Comparison of ENCODE assay signal across 21 cellular contexts in genomic region chr12:97758102-97758501, GRCh38.
A peak's percentile ranks its signal among the peaks of the same experiment; 100 is the strongest.
DNase-seq lines count a peak whose midpoint lies in the region; ATAC-seq and TF ChIP-seq lines count a peak whose summit lies in the region.
"Had no signal": no experiment of that assay in that cellular context is flagged by ENCODE, and none has a peak within 500 bp of the region (broad histone marks: within the 10 kb centered on the region; RNA-seq: fewer than 3 reads in every experiment).

No MANE protein-coding gene starts in this region.

- H3K4me3 ChIP-seq in KMS-11 (IDR thresholded peaks at IDR 0.05; ENCODE audit: insufficient read depth, low read depth, low read length) (no peak overlapping the region), esophagus squamous epithelium (no peak overlapping the region), skeletal muscle satellite cell (ENCODE audit: low read length) (peak overlapping the region; percentile 26)
- H3K4me3 ChIP-seq: pancreas, skin epidermis, stomach had no signal

- peaks cover 5% of the 10 kb centered on the region for H3K9me3 Mint-ChIP-seq in stimulated activated memory B cell treated with anti-CD40 and anti-IgM and Interleukin-4, amounts not matched to agents 10 μg/mL and 1 μg/mL and 100 μg/mL, for 72 hours

- WGBS in esophagus squamous epithelium, 2 donors, result 15 to 19% methylated on average over 2 of the region's 2 CpGs

- no peak for ATAC-seq in stimulated activated memory B cell treated with anti-CD40 and anti-IgM and Interleukin-4, amounts not matched to agents 10 μg/mL and 1 μg/mL and 100 μg/mL, for 72 hours
- ATAC-seq in HG03460 (IDR thresholded peaks at IDR 0.05; ENCODE audit: unreplicated experiment), result no peak
- ATAC-seq: natural killer cell treated with Interleukin-12 subunit alpha and Interleukin-12 subunit beta and Interleukin-15 and Interleukin-18, amount 100 ng/mL, for 72 hours had no signal

- H3K4me2 ChIP-seq in KMS-11 (peak overlapping the region; percentile 89), skeletal muscle satellite cell (ENCODE audit: low read length) (peak overlapping the region; percentile 30)

- no peaks in the 10 kb centered on the region for H3K4me1 Mint-ChIP-seq in stimulated activated memory B cell treated with anti-CD40 and anti-IgM and Interleukin-4, amounts not matched to agents 10 μg/mL and 1 μg/mL and 100 μg/mL, for 72 hours
- H3K4me1 Mint-ChIP-seq: CD4-positive, CD25-positive, alpha-beta regulatory T cell had no signal

- TF ChIP-seq CTCF in KMS-11 (conservative IDR thresholded peaks at IDR 0.05; ENCODE audit: low read depth, low read length) (no peak), esophagus squamous epithelium (IDR thresholded peaks at IDR 0.05) (no peak)

- H3K27ac Mint-ChIP-seq in stimulated activated memory B cell treated with anti-CD40 and anti-IgM and Interleukin-4, amounts not matched to agents 10 μg/mL and 1 μg/mL and 100 μg/mL, for 72 hours, result no peak overlapping the region
- H3K27ac Mint-ChIP-seq: activated CD4-positive, alpha-beta memory T cell treated with anti-CD3 and anti-CD28 coated beads for 36 hours; CD4-positive, CD25-positive, alpha-beta regulatory T cell; natural killer cell treated with Interleukin-12 subunit alpha and Interleukin-12 subunit beta and Interleukin-15 and Interleukin-18, amount 100 ng/mL, for 72 hours had no signal

- H3K27ac ChIP-seq in KMS-11 (peak overlapping the region; percentile 87), esophagus squamous epithelium (peak overlapping the region in 3 of 4 donors; percentile 50 to 68 (median 52))
- H3K27ac ChIP-seq: HL-60, pancreas, WERI-Rb-1 had no signal

- no peaks in the 10 kb centered on the region for H3K9me3 ChIP-seq in esophagus squamous epithelium
- no peaks in the 10 kb centered on the region for H3K9me3 ChIP-seq in skeletal muscle satellite cell (replicated peaks; ENCODE audit: low read length)
- H3K9me3 ChIP-seq: pancreas, stomach had no signal

- H3K79me2 ChIP-seq in KMS-11 (ENCODE audit: insufficient read depth, low read depth), result no peaks in the 10 kb centered on the region

- H3K4me1 ChIP-seq in KMS-11 (ENCODE audit: low read depth, poor library complexity, severe bottlenecking) (peaks cover 76% of the 10 kb centered on the region), esophagus squamous epithelium (peaks cover 0 to 19% (median 0%) of the 10 kb centered on the region in 3 donors), skeletal muscle satellite cell (ENCODE audit: control insufficient read depth, insufficient read depth, low read length) (peaks cover 3% of the 10 kb centered on the region)
- H3K4me1 ChIP-seq: pancreas had no signal

- peak overlapping the region; percentile 62 for H2AFZ ChIP-seq in KMS-11 (ENCODE audit: low read depth)

- DNase-seq in DMS79 (lab: John Stamatoyannopoulos, UW), result peak; percentile 27
- DNase-seq in esophagus squamous epithelium (lab: John Stamatoyannopoulos, UW), result no peak
- no peak for DNase-seq in activated naive CD4-positive, alpha-beta T cell (lab: John Stamatoyannopoulos, UW)
- DNase-seq: activated CD4-positive, alpha-beta memory T cell treated with anti-CD3 and anti-CD28 coated beads for 36 hours; activated effector memory CD4-positive, alpha-beta T cell treated with anti-CD3 and anti-CD28 coated beads, Interleukin-2, amount 50 U/mL, for 16 hours; caudate nucleus; CD4-positive, CD25-positive, alpha-beta regulatory T cell; GF-D8; islet precursor cell; NCI-H1436; NCI-H526; pancreas; stomach; WERI-Rb-1 had no signal

- intact Hi-C loops in esophagus squamous epithelium (cut with DNase I), result no loop called here

- no peaks in the 10 kb centered on the region for H3K27me3 Mint-ChIP-seq in stimulated activated memory B cell treated with anti-CD40 and anti-IgM and Interleukin-4, amounts not matched to agents 10 μg/mL and 1 μg/mL and 100 μg/mL, for 72 hours
- H3K27me3 Mint-ChIP-seq: activated CD4-positive, alpha-beta memory T cell treated with anti-CD3 and anti-CD28 coated beads for 36 hours; CD4-positive, CD25-positive, alpha-beta regulatory T cell; natural killer cell treated with Interleukin-12 subunit alpha and Interleukin-12 subunit beta and Interleukin-15 and Interleukin-18, amount 100 ng/mL, for 72 hours had no signal

- peak overlapping the region; percentile 32; the same call in 1 of the 2 replicates for H3K9ac ChIP-seq in KMS-11
- H3K9ac ChIP-seq in skeletal muscle satellite cell (ENCODE audit: low read depth, low read length), result no peak overlapping the region

- H3K4me3 Mint-ChIP-seq in stimulated activated memory B cell treated with anti-CD40 and anti-IgM and Interleukin-4, amounts not matched to agents 10 μg/mL and 1 μg/mL and 100 μg/mL, for 72 hours, result no peak overlapping the region
- H3K4me3 Mint-ChIP-seq: activated CD4-positive, alpha-beta memory T cell treated with anti-CD3 and anti-CD28 coated beads for 36 hours; CD4-positive, CD25-positive, alpha-beta regulatory T cell; natural killer cell treated with Interleukin-12 subunit alpha and Interleukin-12 subunit beta and Interleukin-15 and Interleukin-18, amount 100 ng/mL, for 72 hours had no signal

- H4K20me1 ChIP-seq in KMS-11 (ENCODE audit: insufficient read depth), result no peaks in the 10 kb centered on the region

- no peak for TF ChIP-seq POLR2A in esophagus squamous epithelium (IDR thresholded peaks at IDR 0.05)

- no peaks in the 10 kb centered on the region for H3K36me3 ChIP-seq in KMS-11 (ENCODE audit: insufficient read depth)
- no peaks in the 10 kb centered on the region for H3K36me3 ChIP-seq in esophagus squamous epithelium
- no peaks in the 10 kb centered on the region for H3K36me3 ChIP-seq in skeletal muscle satellite cell (ENCODE audit: insufficient read depth, low read length)
- H3K36me3 ChIP-seq: pancreas, stomach, WERI-Rb-1 had no signal

- H3K36me3 Mint-ChIP-seq in stimulated activated memory B cell treated with anti-CD40 and anti-IgM and Interleukin-4, amounts not matched to agents 10 μg/mL and 1 μg/mL and 100 μg/mL, for 72 hours, result no peaks in the 10 kb centered on the region
- H3K36me3 Mint-ChIP-seq: activated CD4-positive, alpha-beta memory T cell treated with anti-CD3 and anti-CD28 coated beads for 36 hours; CD4-positive, CD25-positive, alpha-beta regulatory T cell; natural killer cell treated with Interleukin-12 subunit alpha and Interleukin-12 subunit beta and Interleukin-15 and Interleukin-18, amount 100 ng/mL, for 72 hours had no signal

- H3K27me3 ChIP-seq in KMS-11 (ENCODE audit: insufficient read depth, low read depth), result no peaks in the 10 kb centered on the region
- H3K27me3 ChIP-seq in esophagus squamous epithelium, result no peaks in the 10 kb centered on the region
- no peaks in the 10 kb centered on the region for H3K27me3 ChIP-seq in skeletal muscle satellite cell (ENCODE audit: control insufficient read depth, insufficient read depth, low read length)
- H3K27me3 ChIP-seq: pancreas, stomach had no signal
